Comparison of ENCODE assay signal across 19 cellular contexts in genomic region chr11:623999-624704, GRCh38. TPM values are rescaled to one million over a fixed set of nuclear protein-coding genes. Genes with fewer than 3 reads are reported as not detected.
A peak's percentile ranks its signal among the peaks of the same experiment; 100 is the strongest.
DNase-seq lines count a peak whose midpoint lies in the region; ATAC-seq and TF ChIP-seq lines count a peak whose summit lies in the region.
"Had no signal": no experiment of that assay in that cellular context is flagged by ENCODE, and none has a peak within 500 bp of the region (broad histone marks: within the 10 kb centered on the region; RNA-seq: fewer than 3 reads in every experiment).

No MANE protein-coding gene starts in this region.

- POLR2A ChIA-PET in Panc1 (lab: Charles Lee): no interaction called here

- CTCF ChIA-PET in Panc1 (lab: Charles Lee): no interaction called here

- H3K4me3 ChIP-seq in GM23248 (no peak overlapping the region), Panc1 (ENCODE audit: low read depth in 2 of 2, low read length in 2 of 2) (no peak overlapping the region), fibroblast of the aortic adventitia (ENCODE audit: low read depth, low read length) (no peak overlapping the region)
- H3K4me3 ChIP-seq: cardiac muscle cell had no signal

- H3K4me3 Mint-ChIP-seq in chondrocyte (ENCODE audit: unreplicated experiment): no peak overlapping the region

- H3K36me3 ChIP-seq in GM23248 (ENCODE audit: low read depth) (no peaks in the 10 kb centered on the region), Panc1 (ENCODE audit: control insufficient read depth, insufficient read depth, low read length) (no peaks in the 10 kb centered on the region)
- H3K36me3 ChIP-seq: cardiac muscle cell had no signal

- DNase-seq in GM23248 (peak; percentile 60), Panc1 (ENCODE audit: low read depth, low spot score) (no peak), fibroblast of the aortic adventitia (ENCODE audit: low read depth) (peak; percentile 26), sciatic nerve (ENCODE audit: low spot score) (no peak), foreskin melanocyte (no peak), chondrocyte (ENCODE audit: low spot score) (no peak)
- DNase-seq: activated CD8-positive, alpha-beta memory T cell treated with anti-CD3 and anti-CD28 coated beads for 24 hours; CD4-positive, CD25-positive, alpha-beta regulatory T cell; GF-D8; HCEC 1CT; left ventricle myocardium superior; NCI-H1417 treated with DMSO at 0.1 percent for 48 hours; NCI-H524; stimulated activated naive CD4-positive, alpha-beta T cell treated with Interleukin-2 at 50 U/mL for 16 hours; T-helper 9 cell had no signal

- H3K4me1 Mint-ChIP-seq in chondrocyte (ENCODE audit: low read depth): peaks cover 23% of the 10 kb centered on the region

- intact Hi-C loops in Panc1 (cut with micrococcal nuclease; ENCODE audit: unreplicated experiment): no loop called here
- intact Hi-C loops in sciatic nerve (cut with DNase I): no loop called here

- H3K27ac Mint-ChIP-seq in chondrocyte (ENCODE audit: unreplicated experiment): no peak overlapping the region
- H3K27ac Mint-ChIP-seq: nephron progenitor cell had no signal

- H3K27me3 Mint-ChIP-seq in chondrocyte (ENCODE audit: low read depth): no peaks in the 10 kb centered on the region

- peaks cover 4% of the 10 kb centered on the region for H3F3A ChIP-seq in GM23248 (ENCODE audit: insufficient read depth)

- no peaks in the 10 kb centered on the region for H3K27me3 ChIP-seq in GM23248 (replicated peaks; ENCODE audit: insufficient read depth)
- H3K27me3 ChIP-seq in Panc1 (ENCODE audit: control insufficient read depth, insufficient read depth, low read length): no peaks in the 10 kb centered on the region

- TF ChIP-seq CTCF in Panc1 (IDR thresholded peaks at IDR 0.05) (no peak), fibroblast of the aortic adventitia (IDR thresholded peaks at IDR 0.05; ENCODE audit: insufficient read depth, low read length) (no peak), chondrocyte (IDR thresholded peaks at IDR 0.05) (no peak)

- H3K27ac ChIP-seq in GM23248 (no peak overlapping the region), Panc1 (ENCODE audit: low read length) (no peak overlapping the region)
- H3K27ac ChIP-seq: cardiac muscle cell had no signal

- in situ Hi-C loops in GM23248 (cut with MboI): no loop called here
- in situ Hi-C loops in Panc1 (cut with HindIII; ENCODE audit: low pct_unique_long_range_greater_than_20kb, low sequenced_read_pairs): no loop called here

- ATAC-seq in Panc1: peak; percentile 31
- ATAC-seq in sciatic nerve: peak; percentile 4
- no peak for ATAC-seq in GM21390 (IDR thresholded peaks at IDR 0.05; ENCODE audit: unreplicated experiment)
- ATAC-seq: left ventricle myocardium superior had no signal

- H3K9me2 ChIP-seq in GM23248 (ENCODE audit: insufficient read depth): no peaks in the 10 kb centered on the region

- H3K9ac ChIP-seq in GM23248: no peak overlapping the region

- H3K4me1 ChIP-seq in GM23248 (ENCODE audit: insufficient read depth) (peaks cover 4% of the 10 kb centered on the region), Panc1 (ENCODE audit: control insufficient read depth, insufficient read depth, low read length) (peaks cover 22% of the 10 kb centered on the region)

- H4K20me1 ChIP-seq in GM23248 (ENCODE audit: insufficient read depth): no peaks in the 10 kb centered on the region

- no TSS peak for BruUV-seq in Panc1 (replicated peaks; lab: Mats Ljungman, UMichigan)

- H3K36me3 Mint-ChIP-seq in chondrocyte (ENCODE audit: low read depth): no peaks in the 10 kb centered on the region

- WGBS in GM23248 (ENCODE audit: low coverage in 1 of 2, low lambda C conversion rate in 2 of 2, missing lambda C conversion rate in 2 of 2), 2 experiments: 78% methylated on average over 17 to 23 of the region's 25 CpGs

- H3K9me3 ChIP-seq in GM23248 (ENCODE audit: low read depth) (no peaks in the 10 kb centered on the region), Panc1 (ENCODE audit: control insufficient read depth, insufficient read depth, low read depth, low read length) (no peaks in the 10 kb centered on the region)

- no peak overlapping the region for H2AFZ ChIP-seq in GM23248

- H3K9me3 Mint-ChIP-seq in chondrocyte (ENCODE audit: low read depth): no peaks in the 10 kb centered on the region

- H3K79me2 ChIP-seq in GM23248 (ENCODE audit: insufficient read depth): no peaks in the 10 kb centered on the region

- H3K4me2 ChIP-seq in GM23248 (ENCODE audit: unreplicated experiment): no peak overlapping the region

RNA-seq across cellular contexts. Expression of gene CDHR5, which starts 0.6 kb away (rescaled TPM):
- not detected in 2 replicates for total RNA-seq in GM23248 (2014; rRNA removed; shearing (Covaris generic))
- polyA plus RNA-seq in GM23248 (2016; fragmentation: Nextera tagmentation; extraction: Ambion mirVana): not detected in 2 replicates
- total RNA-seq in Panc1 (2021; ENCODE audit: unreplicated experiment) (not detected), fibroblast of the aortic adventitia (ENCODE audit: low replicate concordance) (not detected in 2 replicates), sciatic nerve (not detected), chondrocyte (not detected in 3 replicates)
- polyA plus RNA-seq in Panc1 (2012; ENCODE audit: insufficient read length): 0.29 TPM
- total RNA-seq: CD4-positive, CD25-positive, alpha-beta regulatory T cell; left ventricle myocardium superior; RPMI7951 had no signal
- polyA plus RNA-seq: CD4-positive, CD25-positive, alpha-beta regulatory T cell had no signal

RNA-seq across cellular contexts. Expression of gene SCT, which starts 2.8 kb away (rescaled TPM):
- total RNA-seq in GM23248 (2014; rRNA removed; shearing (Covaris generic)): not detected in 2 replicates
- polyA plus RNA-seq in GM23248 (2016; fragmentation: Nextera tagmentation; extraction: Ambion mirVana): not detected in 2 replicates
- not detected for total RNA-seq in Panc1 (2021; ENCODE audit: unreplicated experiment)
- polyA plus RNA-seq in Panc1 (2012; ENCODE audit: insufficient read length): not detected
- not detected in 2 replicates for total RNA-seq in fibroblast of the aortic adventitia (ENCODE audit: low replicate concordance)
- total RNA-seq in sciatic nerve: not detected
- 0.72 TPM in 1 of 3 replicates, not detected in the others for total RNA-seq in chondrocyte
- total RNA-seq: CD4-positive, CD25-positive, alpha-beta regulatory T cell; left ventricle myocardium superior; RPMI7951 had no signal
- polyA plus RNA-seq: CD4-positive, CD25-positive, alpha-beta regulatory T cell had no signal

RNA-seq across cellular contexts. Expression of gene IRF7, which starts 8.4 kb away (rescaled TPM):
- total RNA-seq in GM23248 (2014; rRNA removed; shearing (Covaris generic)): 3.7 and 11.8 TPM in 2 replicates
- polyA plus RNA-seq in GM23248 (2016; fragmentation: Nextera tagmentation; extraction: Ambion mirVana): 4.7 and 5.1 TPM in 2 replicates
- total RNA-seq in Panc1 (2021; ENCODE audit: unreplicated experiment) (23.9 TPM), fibroblast of the aortic adventitia (ENCODE audit: low replicate concordance) (6.5 and 6.8 TPM in 2 replicates), sciatic nerve (19.6 TPM), chondrocyte (6.5 to 11.4 TPM (median 7.7 TPM) in 3 replicates)
- 24.1 TPM for polyA plus RNA-seq in Panc1 (2012; ENCODE audit: insufficient read length)

RNA-seq across cellular contexts. Expression of gene DRD4, which starts 12.9 kb away (rescaled TPM):
- not detected in 2 replicates for total RNA-seq in GM23248 (2014; rRNA removed; shearing (Covaris generic))
- not detected in 2 replicates for polyA plus RNA-seq in GM23248 (2016; fragmentation: Nextera tagmentation; extraction: Ambion mirVana)
- total RNA-seq in Panc1 (2021; ENCODE audit: unreplicated experiment): 0.95 TPM
- polyA plus RNA-seq in Panc1 (2012; ENCODE audit: insufficient read length): 3.0 TPM
- 0.09 and 0.16 TPM in 2 replicates for total RNA-seq in fibroblast of the aortic adventitia (ENCODE audit: low replicate concordance)
- 4.1 TPM for total RNA-seq in sciatic nerve
- 0.55 to 1.7 TPM (median 1.00 TPM) in 3 replicates for total RNA-seq in chondrocyte
- total RNA-seq: CD4-positive, CD25-positive, alpha-beta regulatory T cell; left ventricle myocardium superior; RPMI7951 had no signal
- polyA plus RNA-seq: CD4-positive, CD25-positive, alpha-beta regulatory T cell had no signal

RNA-seq across cellular contexts. Expression of gene PHRF1, which starts 47.9 kb away (rescaled TPM):
- total RNA-seq in GM23248 (2014; rRNA removed; shearing (Covaris generic)): 27.7 and 30.5 TPM in 2 replicates
- polyA plus RNA-seq in GM23248 (2016; fragmentation: Nextera tagmentation; extraction: Ambion mirVana): 10.9 and 11.0 TPM in 2 replicates
- total RNA-seq in Panc1 (2021; ENCODE audit: unreplicated experiment): 90.6 TPM
- polyA plus RNA-seq in Panc1 (2012; ENCODE audit: insufficient read length): 83.1 TPM
- 27.6 and 37.5 TPM in 2 replicates for total RNA-seq in fibroblast of the aortic adventitia (ENCODE audit: low replicate concordance)
- 33.5 TPM for total RNA-seq in sciatic nerve
- total RNA-seq in chondrocyte: 24.6 to 34.1 TPM (median 25.9 TPM) in 3 replicates

Comparison
In these comparisons a context has a peak if more than half of its experiments do, and no peak if none do; other contexts are left out.
1. DNase-seq: peak in GM23248 (single experiment) and fibroblast of the aortic adventitia (single experiment); none in Panc1 (single experiment), sciatic nerve (single experiment), foreskin melanocyte (single experiment) and chondrocyte (single experiment).